In the genomic region with DNA sequence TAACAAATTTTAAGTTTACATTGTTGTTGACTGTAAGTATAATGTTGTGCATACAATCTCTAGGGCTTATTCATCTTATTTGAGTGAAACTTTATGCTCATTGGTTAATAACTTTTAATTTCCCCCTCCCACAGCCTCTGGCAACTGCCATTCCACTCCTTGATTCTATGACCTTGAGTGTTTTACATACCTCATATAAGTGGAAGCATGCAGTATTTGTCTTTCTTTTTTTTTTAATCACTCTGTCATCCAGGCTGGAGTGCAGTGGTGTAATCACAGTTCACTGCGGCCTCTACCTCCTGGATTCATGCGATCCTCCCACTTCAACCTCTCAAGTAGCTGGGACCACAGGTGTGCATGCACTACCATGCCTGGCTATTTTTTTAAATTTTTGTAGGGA, we compare ENCODE assay signal across 24 cellular contexts.
"Had no signal": no experiment of that assay in that cellular context is flagged by ENCODE, and none has a peak within 500 bp of the region (broad histone marks: within the 10 kb centered on the region; RNA-seq: fewer than 3 reads in every experiment).

No MANE protein-coding gene starts in this region.

- H3K4me1 ChIP-seq: left ventricle myocardium inferior, suprapubic skin, uterus had no signal

- DNase-seq: hypothalamus; immature natural killer cell; kidney; left colon; left ventricle myocardium inferior; midbrain; mucosa of descending colon; naive thymus-derived CD4-positive, alpha-beta T cell; ovary; retina; right cardiac atrium; stimulated activated CD4-positive, alpha-beta T cell treated with anti-CD3 and anti-CD28 coated beads, Interleukin-12 subunit alpha, Interleukin-12 subunit beta, amount 100 ng/mL, for 4 hours; stimulated activated CD4-positive, alpha-beta T cell treated with anti-CD3 and anti-CD28 coated beads, Interleukin-15, amount 100 ng/mL, for 24 hours; stimulated activated CD4-positive, alpha-beta T cell treated with anti-CD3 and anti-CD28 coated beads, Interleukin-2, amount 100 ng/mL, for 24 hours; stimulated activated CD4-positive, alpha-beta T cell treated with anti-CD3 and anti-CD28 coated beads, Interleukin-4, amount 100 ng/mL, for 1 hour; stimulated activated naive B cell treated with anti-CD40 and anti-IgM and Interleukin-4, amounts not matched to agents 10 μg/mL and 1 μg/mL and 100 μg/mL, for 72 hours; tibial artery; trophoblast cell; uterus had no signal

- H3K36me3 ChIP-seq: left ventricle myocardium inferior, ovary, suprapubic skin, thoracic aorta, tibial artery, uterus had no signal

- ATAC-seq: left colon; mucosa of descending colon; naive thymus-derived CD4-positive, alpha-beta T cell; natural killer cell treated with Interleukin-12 subunit alpha and Interleukin-12 subunit beta and Interleukin-15 and Interleukin-18, amount 100 ng/mL, for 72 hours; right cardiac atrium; sciatic nerve; stimulated activated naive B cell treated with anti-CD40 and anti-IgM and Interleukin-4, amounts not matched to agents 10 μg/mL and 1 μg/mL and 100 μg/mL, for 72 hours had no signal

- H3K9me3 ChIP-seq: left ventricle myocardium inferior, mucosa of descending colon, ovary, suprapubic skin, thoracic aorta, tibial artery, uterus had no signal

- H3K4me3 ChIP-seq: left ventricle myocardium inferior, mucosa of descending colon, ovary, skin epidermis, suprapubic skin, thoracic aorta, tibial artery, uterus had no signal

- H3K27me3 ChIP-seq: ovary, suprapubic skin, tibial artery, uterus had no signal

- H3K27ac ChIP-seq: left ventricle myocardium inferior, ovary, skin epidermis, suprapubic skin, thoracic aorta, tibial artery, uterus had no signal
